ENCODE assay signal across 40 cellular contexts in the genomic region with DNA sequence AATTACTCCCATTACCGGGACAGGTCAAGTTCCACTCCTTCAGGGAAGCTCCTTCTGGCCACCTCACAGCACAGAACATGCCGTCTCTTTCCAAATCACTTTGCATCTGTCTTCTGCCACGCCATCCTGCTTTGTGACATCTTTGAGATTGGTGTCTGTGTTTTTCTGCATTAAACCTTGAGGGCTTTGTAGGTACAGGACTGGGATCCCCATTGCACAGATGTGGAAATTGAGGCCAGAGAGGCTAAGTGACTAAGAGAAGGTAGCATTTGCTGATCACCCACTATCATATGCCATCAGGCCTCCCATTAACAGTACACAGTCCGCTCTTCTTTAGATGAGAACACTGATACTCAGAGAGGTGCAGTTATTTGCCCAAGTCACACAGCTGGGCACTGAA. TPM values are rescaled to one million over a fixed set of nuclear protein-coding genes. Genes with fewer than 3 reads are reported as not detected.
"Had no signal": no experiment of that assay in that cellular context is flagged by ENCODE, and none has a peak within 500 bp of the region (broad histone marks: within the 10 kb centered on the region; RNA-seq: fewer than 3 reads in every experiment).

No MANE protein-coding gene starts in this region.

- H3K27ac Mint-ChIP-seq: activated naive CD4-positive, alpha-beta T cell treated with anti-CD3 and anti-CD28 coated beads for 36 hours; activated naive CD4-positive, alpha-beta T cell treated with anti-CD3 and anti-CD28 coated beads, Interleukin-2, amount 10 ng/mL, durations not matched to agents 7 days and 5 days; activated naive CD4-positive, alpha-beta T cell treated with anti-CD3 and anti-CD28 coated beads, Interleukin-2, amount 50 U/mL, for 24 hours; activated naive CD4-positive, alpha-beta T cell treated with anti-CD3 and anti-CD28 coated beads, Interleukin-2, amount 50 U/mL, for 72 hours; activated naive CD8-positive, alpha-beta T cell; activated naive CD8-positive, alpha-beta T cell treated with anti-CD3 and anti-CD28 coated beads for 36 hours; activated naive CD8-positive, alpha-beta T cell treated with anti-CD3 and anti-CD28 coated beads, Interleukin-2, amount 10 ng/mL, durations not matched to agents 7 days and 5 days; activated naive CD8-positive, alpha-beta T cell treated with anti-CD3 and anti-CD28 coated beads, Interleukin-2, amount 50 U/mL, for 24 hours; activated T-cell treated with anti-CD3 and anti-CD28 coated beads, Interleukin-2, amount 50 U/mL, for 24 hours; activated T-cell treated with anti-CD3 and anti-CD28 coated beads, Interleukin-2, amount 50 U/mL, for 72 hours; activated T-helper 1 cell treated with anti-CD3 and anti-CD28 coated beads, Interleukin-12 subunit alpha, Interleukin-12 subunit beta, Interleukin-2, Interleukin-4 antibody, amounts not matched to agents 30 ng/mL and 10 ng/mL and 1 ng/mL, durations not matched to agents 14 hours and 24 hours and 36 hours; activated T-helper 2 cell treated with anti-CD3 and anti-CD28 coated beads, Interferon-gamma antibody, Interleukin-2, Interleukin-4, amounts not matched to agents 10 μg/mL and 5 μg/mL and 100 μg/mL, durations not matched to agents 14 hours and 24 hours and 36 hours; brain had no signal

- H3K9me3 Mint-ChIP-seq: activated naive CD4-positive, alpha-beta T cell treated with anti-CD3 and anti-CD28 coated beads for 36 hours; activated naive CD4-positive, alpha-beta T cell treated with anti-CD3 and anti-CD28 coated beads, Interleukin-2, amount 50 U/mL, for 24 hours; activated naive CD4-positive, alpha-beta T cell treated with anti-CD3 and anti-CD28 coated beads, Interleukin-2, amount 50 U/mL, for 72 hours; activated naive CD8-positive, alpha-beta T cell treated with anti-CD3 and anti-CD28 coated beads for 36 hours; activated T-cell treated with anti-CD3 and anti-CD28 coated beads, Interleukin-2, amount 50 U/mL, for 24 hours; central memory CD8-positive, alpha-beta T cell had no signal

- ATAC-seq: activated naive CD4-positive, alpha-beta T cell treated with anti-CD3 and anti-CD28 coated beads, Interleukin-2, amount 50 U/mL, for 72 hours; activated naive CD8-positive, alpha-beta T cell treated with anti-CD3 and anti-CD28 coated beads, Interleukin-2, amount 50 U/mL, for 24 hours; activated T-cell treated with anti-CD3 and anti-CD28 coated beads, Interleukin-2, amount 50 U/mL, for 4 hours; activated T-cell treated with anti-CD3 and anti-CD28 coated beads, Interleukin-2, amount 50 U/mL, for 72 hours; body of pancreas had no signal

- H3K27me3 Mint-ChIP-seq: brain had no signal

- H3K27me3 ChIP-seq: ascending aorta, body of pancreas, brain microvascular endothelial cell, breast epithelium, cardiac muscle cell had no signal

- H3K4me1 Mint-ChIP-seq: activated naive CD4-positive, alpha-beta T cell treated with anti-CD3 and anti-CD28 coated beads, Interleukin-2, amount 10 ng/mL, durations not matched to agents 7 days and 5 days; activated naive CD4-positive, alpha-beta T cell treated with anti-CD3 and anti-CD28 coated beads, Interleukin-2, amount 50 U/mL, for 24 hours had no signal

- H3K4me3 ChIP-seq: adrenal gland, ascending aorta, body of pancreas, breast epithelium, cardiac muscle cell had no signal

- H3K36me3 ChIP-seq: adrenal gland, ascending aorta, brain microvascular endothelial cell, breast epithelium, cardiac muscle cell had no signal

- FAIRE-seq: astrocyte, bronchial epithelial cell had no signal

- H3K4me3 Mint-ChIP-seq: activated naive CD4-positive, alpha-beta T cell treated with anti-CD3 and anti-CD28 coated beads for 36 hours; activated naive CD4-positive, alpha-beta T cell treated with anti-CD3 and anti-CD28 coated beads, Interleukin-2, amount 10 ng/mL, durations not matched to agents 7 days and 5 days; activated naive CD4-positive, alpha-beta T cell treated with anti-CD3 and anti-CD28 coated beads, Interleukin-2, amount 50 U/mL, for 24 hours; activated naive CD8-positive, alpha-beta T cell; activated naive CD8-positive, alpha-beta T cell treated with anti-CD3 and anti-CD28 coated beads for 36 hours; activated naive CD8-positive, alpha-beta T cell treated with anti-CD3 and anti-CD28 coated beads, Interleukin-2, amount 10 ng/mL, durations not matched to agents 7 days and 5 days; activated naive CD8-positive, alpha-beta T cell treated with anti-CD3 and anti-CD28 coated beads, Interleukin-2, amount 50 U/mL, for 24 hours; activated T-cell treated with anti-CD3 and anti-CD28 coated beads, Interleukin-2, amount 50 U/mL, for 24 hours; activated T-cell treated with anti-CD3 and anti-CD28 coated beads, Interleukin-2, amount 50 U/mL, for 4 hours; activated T-cell treated with anti-CD3 and anti-CD28 coated beads, Interleukin-2, amount 50 U/mL, for 72 hours; activated T-helper 1 cell treated with anti-CD3 and anti-CD28 coated beads, Interleukin-12 subunit alpha, Interleukin-12 subunit beta, Interleukin-2, Interleukin-4 antibody, amounts not matched to agents 30 ng/mL and 10 ng/mL and 1 ng/mL, durations not matched to agents 14 hours and 24 hours and 36 hours; brain; central memory CD8-positive, alpha-beta T cell had no signal

- H3K4me1 ChIP-seq: adrenal gland, ascending aorta, breast epithelium had no signal

- H3K27ac ChIP-seq: adrenal gland, ascending aorta, body of pancreas, brain microvascular endothelial cell, breast epithelium, cardiac muscle cell had no signal

- DNase-seq: activated effector memory CD4-positive, alpha-beta T cell treated with anti-CD3 and anti-CD28 coated beads, Interleukin-2, amount 50 U/mL, for 16 hours; activated effector memory CD4-positive, alpha-beta T cell treated with Interleukin-2 at 50 U/mL for 16 hours; activated gamma-delta T cell; activated gamma-delta T cell treated with Interleukin-2 at 50 U/mL for 16 hours; activated naive CD4-positive, alpha-beta T cell; activated naive CD4-positive, alpha-beta T cell treated with anti-CD3 and anti-CD28 coated beads for 36 hours; activated naive CD4-positive, alpha-beta T cell treated with anti-CD3 and anti-CD28 coated beads, Interleukin-2, amount 10 ng/mL, durations not matched to agents 7 days and 5 days; activated naive CD4-positive, alpha-beta T cell treated with anti-CD3 and anti-CD28 coated beads, Interleukin-2, amount 50 U/mL, for 16 hours; activated naive CD4-positive, alpha-beta T cell treated with Interleukin-2 at 50 U/mL for 16 hours; activated naive CD8-positive, alpha-beta T cell treated with anti-CD3 and anti-CD28 coated beads for 36 hours; activated naive CD8-positive, alpha-beta T cell treated with anti-CD3 and anti-CD28 coated beads, Interleukin-2, amount 10 ng/mL, durations not matched to agents 7 days and 5 days; activated naive CD8-positive, alpha-beta T cell treated with anti-CD3 and anti-CD28 coated beads, Interleukin-2, amount 50 U/mL, for 24 hours; activated T-cell treated with anti-CD3 and anti-CD28 coated beads, Interleukin-2, amount 50 U/mL, for 1 hour; activated T-cell treated with anti-CD3 and anti-CD28 coated beads, Interleukin-2, amount 50 U/mL, for 24 hours; activated T-cell treated with anti-CD3 and anti-CD28 coated beads, Interleukin-2, amount 50 U/mL, for 4 hours; activated T-cell treated with anti-CD3 and anti-CD28 coated beads, Interleukin-2, amount 50 U/mL, for 48 hours; activated T-cell treated with anti-CD3 and anti-CD28 coated beads, Interleukin-2, amount 50 U/mL, for 72 hours; adrenal gland; amniotic stem cell; amygdala; anterior cingulate cortex; aorta; body of pancreas; brain microvascular endothelial cell; caudate nucleus; central memory CD4-positive, alpha-beta T cell; cerebellar nuclear complex had no signal

- H3K36me3 Mint-ChIP-seq: activated naive CD4-positive, alpha-beta T cell treated with anti-CD3 and anti-CD28 coated beads, Interleukin-2, amount 10 ng/mL, durations not matched to agents 7 days and 5 days; activated naive CD8-positive, alpha-beta T cell treated with anti-CD3 and anti-CD28 coated beads for 36 hours; activated naive CD8-positive, alpha-beta T cell treated with anti-CD3 and anti-CD28 coated beads, Interleukin-2, amount 10 ng/mL, durations not matched to agents 7 days and 5 days; brain had no signal

- H3K9me3 ChIP-seq: adrenal gland, body of pancreas had no signal

RNA-seq across cellular contexts. Expression of a gene that starts 9.5 kb away (rescaled TPM):
- total RNA-seq: activated naive CD4-positive, alpha-beta T cell treated with anti-CD3 and anti-CD28 coated beads for 36 hours; activated naive CD4-positive, alpha-beta T cell treated with anti-CD3 and anti-CD28 coated beads, Interleukin-2, amount 50 U/mL, for 72 hours; activated naive CD8-positive, alpha-beta T cell treated with anti-CD3 and anti-CD28 coated beads for 36 hours; activated naive CD8-positive, alpha-beta T cell treated with anti-CD3 and anti-CD28 coated beads, Interleukin-2, amount 10 ng/mL, durations not matched to agents 7 days and 5 days; activated T-cell treated with anti-CD3 and anti-CD28 coated beads, Interleukin-2, amount 50 U/mL, for 4 hours; activated T-cell treated with anti-CD3 and anti-CD28 coated beads, Interleukin-2, amount 50 U/mL, for 72 hours; activated T-helper 1 cell treated with anti-CD3 and anti-CD28 coated beads, Interleukin-12 subunit alpha, Interleukin-12 subunit beta, Interleukin-2, Interleukin-4 antibody, amounts not matched to agents 30 ng/mL and 10 ng/mL and 1 ng/mL, durations not matched to agents 14 hours and 24 hours and 36 hours; activated T-helper 2 cell treated with anti-CD3 and anti-CD28 coated beads, Interferon-gamma antibody, Interleukin-2, Interleukin-4, amounts not matched to agents 10 μg/mL and 5 μg/mL and 100 μg/mL, durations not matched to agents 14 hours and 24 hours and 36 hours; ascending aorta; cardiac septum had no signal
- polyA plus RNA-seq: aorta had no signal
